1 cellular context compared by ENCODE assay signal in genomic region chr15:40357246-40357645, GRCh38.
TF ChIP-seq lines count a peak whose summit lies in the region.

No MANE protein-coding gene starts in this region.

TF ChIP-seq in A549, 52 proteins besides CTCF, POLR2A, EP300 and RAD21:
- no peak for TF ChIP-seq ZFP36 (IDR thresholded peaks at IDR 0.05; ENCODE audit: borderline replicate concordance, partially characterized antibody)
- TF ChIP-seq ATOH8 (CRISPR knock-in tag; IDR thresholded peaks at IDR 0.05; ENCODE audit: low read depth), result no peak
- no peak for TF ChIP-seq ELK1 (IDR thresholded peaks at IDR 0.05; ENCODE audit: low read depth, low read length)
- no peak for TF ChIP-seq MAZ (IDR thresholded peaks at IDR 0.05; ENCODE audit: borderline replicate concordance, low read depth, low read length)
- no peak for TF ChIP-seq RNF2 (IDR thresholded peaks at IDR 0.05; ENCODE audit: borderline replicate concordance, low read depth)
- no peak for TF ChIP-seq MYC (IDR thresholded peaks at IDR 0.05; ENCODE audit: borderline replicate concordance, low read length)
- TF ChIP-seq HMGXB4 (CRISPR knock-in tag; IDR thresholded peaks at IDR 0.05; ENCODE audit: borderline replicate concordance), result no peak
- TF ChIP-seq NPAS2 (CRISPR knock-in tag; IDR thresholded peaks at IDR 0.05; ENCODE audit: borderline replicate concordance), result no peak
- TF ChIP-seq JUNB (IDR thresholded peaks at IDR 0.05), result no peak
- TF ChIP-seq EHF (CRISPR knock-in tag; IDR thresholded peaks at IDR 0.05), result no peak
- no peak for TF ChIP-seq EHMT2 (IDR thresholded peaks at IDR 0.05; ENCODE audit: low read depth)
- TF ChIP-seq MAFK (IDR thresholded peaks at IDR 0.05; ENCODE audit: partially characterized antibody), result no peak
- no peak for TF ChIP-seq SMC3 (IDR thresholded peaks at IDR 0.05)
